In genomic region chr2:39099311-39099710, GRCh38 we compare ENCODE assay signal across 18 cellular contexts. TPM values are rescaled to one million over a fixed set of nuclear protein-coding genes. Genes with fewer than 3 reads are reported as not detected.
DNase-seq lines count a peak whose midpoint lies in the region; ATAC-seq, FAIRE-seq and TF ChIP-seq lines count a peak whose summit lies in the region.
"Had no signal": no experiment of that assay in that cellular context is flagged by ENCODE, and none has a peak within 500 bp of the region (broad histone marks: within the 10 kb centered on the region; RNA-seq: fewer than 3 reads in every experiment).

No MANE protein-coding gene starts in this region.

- peaks cover 52% of the 10 kb centered on the region for H3F3A ChIP-seq in MM.1S (ENCODE audit: insufficient read depth, low read length)

- H3K4me2 ChIP-seq in MM.1S (ENCODE audit: low read depth, low read length), result peak overlapping the region; percentile 54

- intact Hi-C loops in head of caudate nucleus (cut with DNase I), result no loop called here

- H4K20me1 ChIP-seq in MM.1S (ENCODE audit: insufficient read depth, low read length), result no peaks in the 10 kb centered on the region

- H3K27ac ChIP-seq in MM.1S (ENCODE audit: low read length), result peak overlapping the region; percentile 74
- H3K27ac ChIP-seq: parathyroid adenoma, SJSA1, uterus had no signal

- H3K36me3 Mint-ChIP-seq in activated T-cell treated with anti-CD3 and anti-CD28 coated beads, Interleukin-2, amount 50 U/mL, for 72 hours (ENCODE audit: insufficient read depth in 2 of 2), result peaks cover 3 to 15% of the 10 kb centered on the region in 2 donors
- H3K36me3 Mint-ChIP-seq in activated T-helper 17 cell treated with anti-CD3 and anti-CD28 coated beads, Interleukin-2, amount 50 U/mL, for 72 hours (ENCODE audit: low read depth), result peaks cover 59% of the 10 kb centered on the region
- H3K36me3 Mint-ChIP-seq in progenitor cell of endocrine pancreas (ENCODE audit: insufficient read depth), result peaks cover 5% of the 10 kb centered on the region

- H3K27me3 ChIP-seq in MM.1S (replicated peaks; ENCODE audit: insufficient read depth, low read length), result no peaks in the 10 kb centered on the region
- H3K27me3 ChIP-seq: SJSA1, uterus had no signal

- H3K9me2 ChIP-seq in MM.1S (replicated peaks; ENCODE audit: insufficient read depth, low read length), result no peaks in the 10 kb centered on the region

- no peak for FAIRE-seq in frontal cortex (lab: Jason Lieb, UNC)
- FAIRE-seq: kidney had no signal

- peak overlapping the region; percentile 38 to 56 for H3K4me3 Mint-ChIP-seq in activated T-cell treated with anti-CD3 and anti-CD28 coated beads, Interleukin-2, amount 50 U/mL, for 72 hours
- H3K4me3 Mint-ChIP-seq in activated T-helper 17 cell treated with anti-CD3 and anti-CD28 coated beads, Interleukin-2, amount 50 U/mL, for 72 hours, result peak overlapping the region; percentile 60
- no peak overlapping the region for H3K4me3 Mint-ChIP-seq in progenitor cell of endocrine pancreas (ENCODE audit: low read depth)

- H3K27ac Mint-ChIP-seq in activated T-cell treated with anti-CD3 and anti-CD28 coated beads, Interleukin-2, amount 50 U/mL, for 72 hours, result peak overlapping the region; percentile 49
- H3K27ac Mint-ChIP-seq in activated T-helper 17 cell treated with anti-CD3 and anti-CD28 coated beads, Interleukin-2, amount 50 U/mL, for 72 hours, result peak overlapping the region; percentile 97
- H3K27ac Mint-ChIP-seq in progenitor cell of endocrine pancreas, result peak overlapping the region; percentile 45

- TF ChIP-seq CTCF in MM.1S (IDR thresholded peaks at IDR 0.05; ENCODE audit: low read length), result no peak
- TF ChIP-seq CTCF in progenitor cell of endocrine pancreas (IDR thresholded peaks at IDR 0.05; ENCODE audit: unreplicated experiment), result no peak

- DNase-seq in activated T-cell treated with anti-CD3 and anti-CD28 coated beads, Interleukin-2, amount 50 U/mL, for 72 hours, result no peak
- DNase-seq in activated T-cell treated with anti-CD3 and anti-CD28 coated beads, Interleukin-2, amount 50 U/mL, for 48 hours, result no peak
- DNase-seq in MM.1S (no peak), progenitor cell of endocrine pancreas (ENCODE audit: low spot score, unreplicated experiment) (no peak), head of caudate nucleus (no peak), frontal cortex (ENCODE audit: low spot score in 2 of 2) (no peak)
- DNase-seq: hypothalamus, kidney, mammary epithelial cell, naive B cell, NCI-H1092 treated with DMSO at 0.1 percent for 48 hours, PC-3, substantia nigra, uterus had no signal

- no peak overlapping the region for H2AFZ ChIP-seq in MM.1S (ENCODE audit: low read length)
- H2AFZ ChIP-seq: parathyroid adenoma had no signal

- H3K79me2 ChIP-seq in MM.1S (ENCODE audit: low read length), result peaks cover 77% of the 10 kb centered on the region

- H3K9ac ChIP-seq in MM.1S (ENCODE audit: low read length), result peak overlapping the region; percentile 54; the same call in 1 of the 2 replicates
- H3K9ac ChIP-seq: parathyroid adenoma had no signal

- ATAC-seq in activated T-cell treated with anti-CD3 and anti-CD28 coated beads, Interleukin-2, amount 50 U/mL, for 72 hours (replicated peaks in 1 of 2), result no peak
- ATAC-seq in activated T-helper 17 cell treated with anti-CD3 and anti-CD28 coated beads, Interleukin-2, amount 50 U/mL, for 72 hours (replicated peaks), result no peak
- no peak for ATAC-seq in GM18502 (IDR thresholded peaks at IDR 0.05; ENCODE audit: poor library complexity, unreplicated experiment)

- H3K36me3 ChIP-seq in MM.1S (replicated peaks; ENCODE audit: insufficient read depth, low read length), result no peaks in the 10 kb centered on the region
- H3K36me3 ChIP-seq: SJSA1, uterus had no signal

- no peaks in the 10 kb centered on the region for H3K27me3 Mint-ChIP-seq in activated T-cell treated with anti-CD3 and anti-CD28 coated beads, Interleukin-2, amount 50 U/mL, for 72 hours (ENCODE audit: low read depth)
- no peaks in the 10 kb centered on the region for H3K27me3 Mint-ChIP-seq in activated T-helper 17 cell treated with anti-CD3 and anti-CD28 coated beads, Interleukin-2, amount 50 U/mL, for 72 hours
- no peaks in the 10 kb centered on the region for H3K27me3 Mint-ChIP-seq in progenitor cell of endocrine pancreas
- H3K27me3 Mint-ChIP-seq: naive B cell had no signal

- 0 out of 2 replicates have a peak overlapping the region, but pooled peaks have one; percentile 20 for H3K4me3 ChIP-seq in MM.1S (ENCODE audit: low read length)
- H3K4me3 ChIP-seq: SJSA1, uterus had no signal

- H3K9me3 ChIP-seq in MM.1S (replicated peaks; ENCODE audit: insufficient read depth, low read length), result no peaks in the 10 kb centered on the region
- H3K9me3 ChIP-seq: SJSA1, uterus had no signal

- peaks cover 58% of the 10 kb centered on the region for H3K4me1 ChIP-seq in MM.1S (ENCODE audit: low read length)
- H3K4me1 ChIP-seq: uterus had no signal

- peaks cover 62% of the 10 kb centered on the region for H3K4me1 Mint-ChIP-seq in activated T-cell treated with anti-CD3 and anti-CD28 coated beads, Interleukin-2, amount 50 U/mL, for 72 hours (ENCODE audit: low read depth)
- peaks cover 44% of the 10 kb centered on the region for H3K4me1 Mint-ChIP-seq in activated T-helper 17 cell treated with anti-CD3 and anti-CD28 coated beads, Interleukin-2, amount 50 U/mL, for 72 hours
- peaks cover 10% of the 10 kb centered on the region for H3K4me1 Mint-ChIP-seq in progenitor cell of endocrine pancreas (ENCODE audit: low read depth)

- H3K9me3 Mint-ChIP-seq in activated T-cell treated with anti-CD3 and anti-CD28 coated beads, Interleukin-2, amount 50 U/mL, for 72 hours, result no peaks in the 10 kb centered on the region
- no peaks in the 10 kb centered on the region for H3K9me3 Mint-ChIP-seq in activated T-helper 17 cell treated with anti-CD3 and anti-CD28 coated beads, Interleukin-2, amount 50 U/mL, for 72 hours
- no peaks in the 10 kb centered on the region for H3K9me3 Mint-ChIP-seq in progenitor cell of endocrine pancreas (ENCODE audit: low read depth)

RNA-seq across cellular contexts. Expression of gene SOS1, which starts 21.5 kb away (rescaled TPM):
- total RNA-seq in activated T-cell treated with anti-CD3 and anti-CD28 coated beads, Interleukin-2, amount 50 U/mL, for 72 hours, result 100 to 1,000 TPM in 1 of 2 donors, 10 to 100 TPM in 1; 94.6 to 110 TPM
- 100 to 1,000 TPM in 1 of 2 donors, 10 to 100 TPM in 1; 98.7 to 116 TPM for total RNA-seq in activated T-helper 17 cell treated with anti-CD3 and anti-CD28 coated beads, Interleukin-2, amount 50 U/mL, for 72 hours
- total RNA-seq in progenitor cell of endocrine pancreas (68.3 and 77.0 TPM in 2 replicates), frontal cortex (26.5 TPM)

Comparison
In these comparisons a context has a peak if more than half of its experiments do, and no peak if none do; other contexts are left out.
1. H3K27ac Mint-ChIP-seq: peak in every context shown above with its lines; median percentile 97 in activated T-helper 17 cell treated with anti-CD3 and anti-CD28 coated beads, Interleukin-2, amount 50 U/mL, for 72 hours; 49 in activated T-cell treated with anti-CD3 and anti-CD28 coated beads, Interleukin-2, amount 50 U/mL, for 72 hours; 45 in progenitor cell of endocrine pancreas.